ENCODE assay signal across 30 cellular contexts in genomic region chr7:117386125-117386709, GRCh38. TPM values are rescaled to one million over a fixed set of nuclear protein-coding genes. Genes with fewer than 3 reads are reported as not detected.
DNase-seq lines count a peak whose midpoint lies in the region; ATAC-seq and TF ChIP-seq lines count a peak whose summit lies in the region.
"Had no signal": no experiment of that assay in that cellular context is flagged by ENCODE, and none has a peak within 500 bp of the region (broad histone marks: within the 10 kb centered on the region; RNA-seq: fewer than 3 reads in every experiment).

No MANE protein-coding gene starts in this region.

- H3K4ac ChIP-seq in mesenchymal stem cell (ENCODE audit: low read depth in 1 of 2, low read length in 2 of 2), result no peak overlapping the region

- H2BK120ac ChIP-seq in mesenchymal stem cell (ENCODE audit: low read depth, low read length), result no peak overlapping the region

- DNase-seq in M059J (ENCODE audit: low read depth) (peak; percentile 62), astrocyte of the spinal cord (ENCODE audit: low read depth, low spot score) (peak; percentile 11), mesenchymal stem cell (no peak), left ventricle myocardium inferior (no peak), pons (ENCODE audit: low spot score) (no peak)
- no peak for DNase-seq in activated naive CD4-positive, alpha-beta T cell treated with Interleukin-2 at 50 U/mL for 16 hours
- DNase-seq: activated CD4-positive, CD25-positive, alpha-beta regulatory T cell treated with anti-CD3 and anti-CD28 coated beads, Interleukin-2, amount 50 U/mL, for 72 hours; activated CD8-positive, alpha-beta memory T cell treated with anti-CD3 and anti-CD28 coated beads for 24 hours; activated naive CD4-positive, alpha-beta T cell; activated T-cell treated with anti-CD3 and anti-CD28 coated beads, Interleukin-2, amount 50 U/mL, for 24 hours; amniotic stem cell; cerebellar nuclear complex; H7; left cardiac atrium; mesendoderm; naive thymus-derived CD8-positive, alpha-beta T cell; NCI-H1092; NCI-H187 treated with DMSO at 0.1 percent for 48 hours; NCI-H748 treated with DMSO at 0.1 percent for 48 hours; ovary; right cardiac atrium; stimulated activated CD8-positive, alpha-beta memory T cell treated with anti-CD3 and anti-CD28 coated beads, Interleukin-4, amount 100 ng/mL, for 48 hours; T-cell; upper lobe of right lung had no signal

- no peaks in the 10 kb centered on the region for H3K79me1 ChIP-seq in mesenchymal stem cell (replicated peaks; ENCODE audit: low read length, poor library complexity, severe bottlenecking)

- WGBS in mesenchymal stem cell, result no CpG with 5 or more reads among the region's 1 CpG

- TF ChIP-seq CTCF in C4-2B (conservative IDR thresholded peaks at IDR 0.05) (peak; percentile 54), astrocyte of the spinal cord (IDR thresholded peaks at IDR 0.05; ENCODE audit: low read depth, low read length) (no peak), left ventricle myocardium inferior (IDR thresholded peaks at IDR 0.05; ENCODE audit: borderline replicate concordance) (no peak)

- no peak overlapping the region for H2BK12ac ChIP-seq in mesenchymal stem cell (ENCODE audit: low read length in 2 of 2)

- H3K14ac ChIP-seq in mesenchymal stem cell (ENCODE audit: low read length in 2 of 2), result no peak overlapping the region

- H3K27ac ChIP-seq in C4-2B (no peak overlapping the region), mesenchymal stem cell (ENCODE audit: low read length, poor library complexity, severe bottlenecking) (no peak overlapping the region), left ventricle myocardium inferior (replicated peaks) (no peak overlapping the region)
- H3K27ac ChIP-seq: KMS-11, ovary, upper lobe of right lung had no signal

- H2AFZ ChIP-seq in mesenchymal stem cell (ENCODE audit: low read depth, low read length), result no peak overlapping the region

- in situ Hi-C loops in astrocyte of the spinal cord (cut with HindIII; ENCODE audit: low sequenced_read_pairs), result no loop called here

- intact Hi-C loops in left ventricle myocardium inferior (cut with micrococcal nuclease), result no loop called here

- peak overlapping the region; percentile 20 for H3K9ac ChIP-seq in mesenchymal stem cell (ENCODE audit: low read length)
- H3K9ac ChIP-seq: KMS-11 had no signal

- no peak overlapping the region for H2AK5ac ChIP-seq in mesenchymal stem cell (ENCODE audit: low read length, severe bottlenecking)

- H3K4me3 ChIP-seq in astrocyte of the spinal cord (ENCODE audit: low read depth, low read length), result no peak overlapping the region
- H3K4me3 ChIP-seq in mesenchymal stem cell (ENCODE audit: insufficient read depth in 1 of 2, low read depth in 1 of 2, low read length in 2 of 2), result no peak overlapping the region
- no peak overlapping the region for H3K4me3 ChIP-seq in left ventricle myocardium inferior
- H3K4me3 ChIP-seq: ovary, upper lobe of right lung had no signal

- H3K36me3 ChIP-seq in mesenchymal stem cell (ENCODE audit: control insufficient read depth in 1 of 2, insufficient read depth in 2 of 2, low read depth in 1 of 2, low read length in 2 of 2) (no peaks in the 10 kb centered on the region), left ventricle myocardium inferior (no peaks in the 10 kb centered on the region)
- H3K36me3 ChIP-seq: ovary, upper lobe of right lung had no signal

- no peak overlapping the region for H2BK5ac ChIP-seq in mesenchymal stem cell (ENCODE audit: low read depth, low read length, poor library complexity, severe bottlenecking)

- H4K91ac ChIP-seq in mesenchymal stem cell (ENCODE audit: low read length), result no peak overlapping the region

- H3K23ac ChIP-seq in mesenchymal stem cell (ENCODE audit: low read length in 2 of 2), result no peak overlapping the region

- H3K4me1 ChIP-seq in mesenchymal stem cell (ENCODE audit: control insufficient read depth, insufficient read depth, low read depth, low read length) (no peaks in the 10 kb centered on the region), left ventricle myocardium inferior (no peaks in the 10 kb centered on the region)
- H3K4me1 ChIP-seq: upper lobe of right lung had no signal

- H2BK15ac ChIP-seq in mesenchymal stem cell (ENCODE audit: low read depth, poor library complexity, severe bottlenecking), result no peak overlapping the region

- H3K27me3 ChIP-seq in mesenchymal stem cell (ENCODE audit: control insufficient read depth in 1 of 2, insufficient read depth in 1 of 2, low read length in 2 of 2) (no peaks in the 10 kb centered on the region), left ventricle myocardium inferior (ENCODE audit: low read depth) (no peaks in the 10 kb centered on the region)
- H3K27me3 ChIP-seq: ovary, upper lobe of right lung had no signal

- no peak overlapping the region for H4K8ac ChIP-seq in mesenchymal stem cell (ENCODE audit: low read length)

- no peak for ATAC-seq in HG02588 (IDR thresholded peaks at IDR 0.05; ENCODE audit: unreplicated experiment)
- ATAC-seq: naive thymus-derived CD8-positive, alpha-beta T cell; T-cell had no signal

- H3K18ac ChIP-seq in mesenchymal stem cell (ENCODE audit: low read depth in 1 of 2, low read length in 2 of 2), result no peak overlapping the region

- no peak overlapping the region for H3K4me2 ChIP-seq in mesenchymal stem cell (ENCODE audit: low read length, poor library complexity, severe bottlenecking)
- H3K4me2 ChIP-seq: KMS-11 had no signal

- H3K9me3 ChIP-seq in mesenchymal stem cell (ENCODE audit: control insufficient read depth, low read length) (peaks cover 12% of the 10 kb centered on the region), left ventricle myocardium inferior (replicated peaks) (peaks cover 23% of the 10 kb centered on the region)
- H3K9me3 ChIP-seq: ovary had no signal

RNA-seq across cellular contexts. Expression of gene ASZ1, which starts 41.1 kb away (rescaled TPM):
- total RNA-seq in M059J (2014; rRNA removed; shearing (Covaris generic)), result not detected in 2 replicates
- polyA plus RNA-seq in mesenchymal stem cell (2013, experiment 1 of 2), result not detected
- polyA plus RNA-seq in mesenchymal stem cell (2013, experiment 2 of 2), result not detected
- total RNA-seq in left ventricle myocardium inferior, result not detected
- total RNA-seq: G401; H7; HT1080; left cardiac atrium; naive thymus-derived CD8-positive, alpha-beta T cell; ovary; right cardiac atrium; T-cell; upper lobe of right lung had no signal
- polyA plus RNA-seq: esophagus; naive thymus-derived CD8-positive, alpha-beta T cell; ovary; right cardiac atrium had no signal

Comparison
In these comparisons a context has a peak if more than half of its experiments do, and no peak if none do; other contexts are left out.
1. DNase-seq: peak in M059J (single experiment) and astrocyte of the spinal cord (single experiment); none in mesenchymal stem cell (single experiment), activated naive CD4-positive, alpha-beta T cell treated with Interleukin-2 at 50 U/mL for 16 hours (single experiment), left ventricle myocardium inferior (single experiment) and pons (single experiment).